Comparison of ENCODE assay signal across 8 cellular contexts in the genomic region with DNA sequence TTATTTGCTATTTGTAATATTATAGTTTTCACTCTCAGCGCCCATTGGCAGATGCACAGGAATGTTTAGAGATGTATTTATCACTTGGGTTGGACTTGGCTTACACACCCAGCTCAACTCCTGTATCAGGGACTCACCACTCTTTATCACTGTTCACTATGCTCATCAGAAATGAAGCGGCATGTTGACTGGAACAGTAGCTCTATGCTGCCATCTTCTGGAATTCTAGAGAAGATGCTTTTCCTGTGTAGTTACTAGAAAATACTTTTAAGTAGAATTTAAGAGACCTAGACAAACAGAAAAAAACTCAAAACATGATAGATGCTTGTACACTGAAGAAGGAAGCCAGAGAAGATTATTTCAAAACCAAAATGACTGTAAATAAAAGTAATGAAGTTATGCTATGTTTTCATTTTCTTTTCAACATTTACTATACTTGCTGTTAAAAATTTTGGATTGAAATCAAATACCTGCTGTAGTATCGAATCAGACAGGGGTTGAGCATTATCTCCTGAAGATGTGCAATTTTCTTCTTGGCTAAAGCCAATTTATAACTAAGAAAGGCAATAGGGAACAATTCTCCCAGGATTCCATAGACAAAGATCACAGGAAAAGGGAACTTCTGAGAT. TPM values are rescaled to one million over a fixed set of nuclear protein-coding genes. Genes with fewer than 3 reads are reported as not detected.
DNase-seq lines count a peak whose midpoint lies in the region; ATAC-seq, FAIRE-seq and TF ChIP-seq lines count a peak whose summit lies in the region.

No MANE protein-coding gene starts in this region.

- TF ChIP-seq RAD21 in K562 (CRISPR knock-in tag; conservative IDR thresholded peaks at IDR 0.05 in 1 of 2, IDR thresholded peaks at IDR 0.05 in 1 of 2), result peak; percentile 85 to 86

- peak; percentile 87 for FAIRE-seq in K562 (lab: Jason Lieb, UNC)

- peak; percentile 57 for ATAC-seq in GM19467 (IDR thresholded peaks at IDR 0.05; ENCODE audit: unreplicated experiment)
- peak; percentile 55 for ATAC-seq in HG03520 (IDR thresholded peaks at IDR 0.05; ENCODE audit: unreplicated experiment)
- ATAC-seq in K562, result peak; percentile 81
- peak; percentile 43 for ATAC-seq in stimulated activated naive CD8-positive, alpha-beta T cell treated with anti-CD3 and anti-CD28 coated beads, Interleukin-15, Interleukin-2, amounts not matched to agents 100 U/mL and 50 U/mL, for 24 hours
- ATAC-seq in HG03571 (IDR thresholded peaks at IDR 0.05; ENCODE audit: unreplicated experiment), result no peak

- DNase-seq in EH (ENCODE audit: low read depth), result peak; percentile 63
- peak; percentile 57 for DNase-seq in NCI-H748 treated with DMSO at 0.1 percent for 48 hours (lab: John Stamatoyannopoulos, UW)
- peak; percentile 13 to 67 (median 32) for DNase-seq in K562 (ENCODE audit: extremely low read depth in 1 of 4, low spot score in 3 of 4)
- DNase-seq in iPS DF 6.9 (ENCODE audit: low read depth, low spot score), result peak; percentile 54
- peak; percentile 4 for DNase-seq in stimulated activated naive CD8-positive, alpha-beta T cell treated with anti-CD3 and anti-CD28 coated beads, Interleukin-15, Interleukin-2, amounts not matched to agents 100 U/mL and 50 U/mL, for 24 hours

- intact Hi-C loops in K562 (cut with micrococcal nuclease), result loop anchor here (1.0 to 10.0 kb wide), 6 partner anchors 353 to 961 kb away; no protein-coding TSS in a partner anchor

- H3K27ac ChIP-seq in K562 (ENCODE audit: extremely low read depth, low read depth, low read length), result no peak overlapping the region
- H3K27ac ChIP-seq in iPS DF 6.9 (ENCODE audit: low read length), result no peak overlapping the region

- H3K27me3 ChIP-seq in K562 (ENCODE audit: control insufficient read depth in 2 of 2, insufficient read depth in 2 of 2, low read length in 2 of 2) (no peaks in the 10 kb centered on the region; a peak in 1 of 5 replicates), iPS DF 6.9 (ENCODE audit: control insufficient read depth, insufficient read depth, low read length) (no peaks in the 10 kb centered on the region)

- H3K4me3 ChIP-seq in K562, result no peak overlapping the region
- H3K4me3 ChIP-seq in iPS DF 6.9 (ENCODE audit: low read length), result no peak overlapping the region

- POLR2A ChIA-PET in K562 (lab: Yijun Ruan, JAX), result interaction anchor here (0.8 kb wide), 1 partner anchor 635 kb away, joined by 3 read pairs; no protein-coding TSS in a partner anchor

- TF ChIP-seq CTCF in K562 (IDR thresholded peaks at IDR 0.05 in 2 of 3, conservative IDR thresholded peaks at IDR 0.05 in 1 of 3; ENCODE audit: insufficient read depth in 2 of 3, low read depth in 1 of 3, low read length in 3 of 3), result peak; percentile 39 to 75 (median 45); a peak in 5 of 6 replicates

- H3K9me3 ChIP-seq in K562 (replicated peaks; ENCODE audit: control insufficient read depth, insufficient read depth, low read depth, low read length), result no peaks in the 10 kb centered on the region
- no peaks in the 10 kb centered on the region for H3K9me3 ChIP-seq in iPS DF 6.9 (ENCODE audit: control insufficient read depth, insufficient read depth, low read length)

- no TSS peak for BruUV-seq in K562 (replicated peaks; lab: Mats Ljungman, UMichigan)

- WGBS in K562 (ENCODE audit: insufficient coverage, low coverage, missing lambda C conversion rate), result 2% methylated on average over 3 of the region's 3 CpGs
- WGBS in iPS DF 6.9 (ENCODE audit: insufficient coverage, insufficient read length), result no CpG with 5 or more reads among the region's 3 CpGs

- no peak overlapping the region for H2AFZ ChIP-seq in K562 (ENCODE audit: low read depth, low read length)

- no peaks in the 10 kb centered on the region for H3K36me3 ChIP-seq in K562 (ENCODE audit: control insufficient read depth, insufficient read depth, low read length)
- no peaks in the 10 kb centered on the region for H3K36me3 ChIP-seq in iPS DF 6.9 (ENCODE audit: control insufficient read depth, insufficient read depth, low read length)

- H3K4me1 ChIP-seq in K562 (replicated peaks in 1 of 2; ENCODE audit: control insufficient read depth in 2 of 2, insufficient read depth in 2 of 2, low read length in 2 of 2), result no peaks in the 10 kb centered on the region
- H3K4me1 ChIP-seq in iPS DF 6.9 (ENCODE audit: control insufficient read depth, insufficient read depth, low read length), result peaks cover 3% of the 10 kb centered on the region

- no peak for TF ChIP-seq EP300 in K562 (IDR thresholded peaks at IDR 0.05; ENCODE audit: low read length)

- no peaks in the 10 kb centered on the region for H4K20me1 ChIP-seq in K562 (replicated peaks; ENCODE audit: control insufficient read depth, insufficient read depth, low read length)

- no peak overlapping the region for H3K9ac ChIP-seq in K562 (ENCODE audit: insufficient read depth in 1 of 2, low read depth in 2 of 2, low read length in 2 of 2)

- no peaks in the 10 kb centered on the region for H3K79me2 ChIP-seq in K562 (ENCODE audit: control insufficient read depth, insufficient read depth, low read length)

- CTCF ChIA-PET in K562 (lab: Yijun Ruan, JAX; ENCODE audit: low intra/inter-chr PET ratio), result interaction anchor here (0.6 to 1.5 kb wide), 3 partner anchors 18 to 917 kb away, joined by 3 to 9 read pairs (median 4); no protein-coding TSS in a partner anchor

- no peak for TF ChIP-seq POLR2A in K562 (conservative IDR thresholded peaks at IDR 0.05)

- no peak overlapping the region for H3K4me2 ChIP-seq in K562 (ENCODE audit: insufficient read depth, low read length)

- in situ Hi-C loops in K562 (cut with MboI), result loop anchor here (10.0 kb wide), 1 partner anchor 913 kb away; no protein-coding TSS in a partner anchor

- no peaks in the 10 kb centered on the region for H3K9me1 ChIP-seq in K562 (ENCODE audit: control insufficient read depth, insufficient read depth, low read length)

TF ChIP-seq in K562, 482 proteins besides CTCF, POLR2A, EP300 and RAD21:
- no peak for TF ChIP-seq ZNF311 (CRISPR knock-in tag; IDR thresholded peaks at IDR 0.05)
- TF ChIP-seq SMC3 (conservative IDR thresholded peaks at IDR 0.05; ENCODE audit: insufficient read depth, low read depth, low read length), result peak; percentile 60; the same call in 1 of the 2 replicates
- TF ChIP-seq, protein P1, sequence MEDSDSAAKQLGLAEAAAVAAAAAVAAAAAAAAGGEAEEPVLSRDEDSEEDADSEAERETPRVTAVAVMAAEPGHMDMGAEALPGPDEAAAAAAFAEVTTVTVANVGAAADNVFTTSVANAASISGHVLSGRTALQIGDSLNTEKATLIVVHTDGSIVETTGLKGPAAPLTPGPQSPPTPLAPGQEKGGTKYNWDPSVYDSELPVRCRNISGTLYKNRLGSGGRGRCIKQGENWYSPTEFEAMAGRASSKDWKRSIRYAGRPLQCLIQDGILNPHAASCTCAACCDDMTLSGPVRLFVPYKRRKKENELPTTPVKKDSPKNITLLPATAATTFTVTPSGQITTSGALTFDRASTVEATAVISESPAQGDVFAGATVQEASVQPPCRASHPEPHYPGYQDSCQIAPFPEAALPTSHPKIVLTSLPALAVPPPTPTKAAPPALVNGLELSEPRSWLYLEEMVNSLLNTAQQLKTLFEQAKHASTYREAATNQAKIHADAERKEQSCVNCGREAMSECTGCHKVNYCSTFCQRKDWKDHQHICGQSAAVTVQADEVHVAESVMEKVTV (CRISPR knock-in tag; IDR thresholded peaks at IDR 0.05), result peak; percentile 78
- TF ChIP-seq TRIM24 (IDR thresholded peaks at IDR 0.05), result no peak
- peak; percentile 69; the same call in 1 of the 2 replicates for TF ChIP-seq STAG1 (CRISPR knock-in tag; IDR thresholded peaks at IDR 0.05; ENCODE audit: borderline replicate concordance)

RNA-seq across cellular contexts. Expression of a gene that starts 47.4 kb away (rescaled TPM):
- total RNA-seq in K562 (2011; cell fraction: chromatin; rRNA removed; ENCODE audit: low replicate concordance), result not detected in 2 replicates
- total RNA-seq in K562 (2011; cell fraction: nucleolus; rRNA removed), result not detected in 2 replicates
- total RNA-seq in K562 (2011; cell fraction: nucleoplasm; rRNA removed), result not detected in 2 replicates
- total RNA-seq in K562 (2014; rRNA removed), result not detected in 2 replicates
- not detected in 2 replicates for total RNA-seq in K562 (2014; rRNA removed; fragmentation: Illumina TruSeq; extraction: Trizol)
- not detected in 2 replicates for total RNA-seq in K562 (2015; rRNA removed; fragmentation: Illumina TruSeq; extraction: Trizol)
- not detected in 2 replicates for total RNA-seq in K562 (2021)
- not detected in 2 replicates for polyA plus RNA-seq in K562 (2011; rRNA removed)
- not detected in 2 replicates for polyA plus RNA-seq in K562 (2011; cell fraction: cytosol; rRNA removed)
- not detected in 2 replicates for polyA plus RNA-seq in K562 (2011; cell fraction: nucleus; rRNA removed)
- polyA plus RNA-seq in K562 (2012), result not detected in 2 replicates
- polyA plus RNA-seq in K562 (2014; fragmentation: Illumina TruSeq; extraction: Trizol), result not detected in 2 replicates
- polyA plus RNA-seq in K562 (2014; fragmentation: Nextera tagmentation; extraction: Ambion mirVana), result not detected
- polyA plus RNA-seq in K562 (2014; rRNA removed), result not detected in 2 replicates
- not detected in 2 replicates for polyA minus RNA-seq in K562 (2011; rRNA and poly(A)+ RNA removed)
- polyA minus RNA-seq in K562 (2011; cell fraction: cytosol; rRNA and poly(A)+ RNA removed), result not detected in 2 replicates
- not detected in 2 replicates for polyA minus RNA-seq in K562 (2011; cell fraction: nucleus; rRNA and poly(A)+ RNA removed)

Comparison
In these comparisons a context has a peak if more than half of its experiments do, and no peak if none do; other contexts are left out.
1. DNase-seq: peak in every context shown above with its lines; median percentile 63 in EH; 57 in NCI-H748 treated with DMSO at 0.1 percent for 48 hours; 54 in iPS DF 6.9; 32 in K562; 4 in stimulated activated naive CD8-positive, alpha-beta T cell treated with anti-CD3 and anti-CD28 coated beads, Interleukin-15, Interleukin-2, amounts not matched to agents 100 U/mL and 50 U/mL, for 24 hours.